In the genomic region with DNA sequence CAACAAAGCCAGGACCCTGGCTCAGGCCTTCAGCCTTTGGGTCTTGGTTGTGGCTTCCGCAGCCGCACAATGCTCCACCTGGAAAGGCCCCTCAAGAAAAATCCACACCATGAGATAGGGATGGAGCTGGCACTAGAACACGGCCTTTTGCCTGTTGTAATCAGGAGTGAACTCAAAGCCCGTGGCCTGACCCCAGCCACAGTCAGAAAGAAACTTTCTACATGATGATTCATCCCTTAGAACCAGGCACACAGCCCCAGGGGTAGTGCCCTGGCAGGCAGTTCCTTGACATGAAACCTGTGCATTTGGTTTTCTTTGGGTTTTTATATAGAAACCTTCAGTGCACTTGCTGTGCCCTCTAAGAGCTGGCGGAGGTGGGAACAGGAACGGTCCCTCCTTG, we compare ENCODE assay signal across 9 cellular contexts. TPM values are rescaled to one million over a fixed set of nuclear protein-coding genes. Genes with fewer than 3 reads are reported as not detected.
DNase-seq lines count a peak whose midpoint lies in the region; ATAC-seq and TF ChIP-seq lines count a peak whose summit lies in the region.
"Had no signal": no experiment of that assay in that cellular context is flagged by ENCODE, and none has a peak within 500 bp of the region (broad histone marks: within the 10 kb centered on the region; RNA-seq: fewer than 3 reads in every experiment).

No MANE protein-coding gene starts in this region.

- H3K4me2 ChIP-seq in GM23248 (ENCODE audit: unreplicated experiment) (no peak overlapping the region), fibroblast of lung (ENCODE audit: extremely low read depth, insufficient read depth, low read length) (no peak overlapping the region)

- H3K9me3 ChIP-seq in GM23248 (ENCODE audit: low read depth) (no peaks in the 10 kb centered on the region), Panc1 (ENCODE audit: control insufficient read depth, insufficient read depth, low read depth, low read length) (no peaks in the 10 kb centered on the region), fibroblast of lung (ENCODE audit: control insufficient read depth, insufficient read depth, low read depth, low read length) (no peaks in the 10 kb centered on the region)
- H3K9me3 ChIP-seq: thoracic aorta had no signal

- POLR2A ChIA-PET in Panc1 (lab: Charles Lee): no interaction called here

- no peak overlapping the region for H3K9ac ChIP-seq in GM23248
- no peak overlapping the region for H3K9ac ChIP-seq in fibroblast of lung (ENCODE audit: insufficient read depth, low read length)

- no peak overlapping the region for H2AFZ ChIP-seq in GM23248
- H2AFZ ChIP-seq in fibroblast of lung (ENCODE audit: low read length): no peak overlapping the region

- TF ChIP-seq CTCF in Panc1 (IDR thresholded peaks at IDR 0.05) (no peak), fibroblast of lung (conservative IDR thresholded peaks at IDR 0.05 in 1 of 2, IDR thresholded peaks at IDR 0.05 in 1 of 2; ENCODE audit: low read depth in 1 of 2, low read length in 2 of 2) (no peak)

- in situ Hi-C loops in GM23248 (cut with MboI): no loop called here
- in situ Hi-C loops in Panc1 (cut with HindIII; ENCODE audit: low pct_unique_long_range_greater_than_20kb, low sequenced_read_pairs): no loop called here

- peak overlapping the region; percentile 65 to 71 for H3K4me3 Mint-ChIP-seq in stimulated activated naive B cell treated with anti-CD40 and anti-IgM and Interleukin-4, amounts not matched to agents 10 μg/mL and 1 μg/mL and 100 μg/mL, for 72 hours

- ATAC-seq in GM18499 (IDR thresholded peaks at IDR 0.05; ENCODE audit: insufficient read depth, unreplicated experiment) (peak; percentile 65), Panc1 (peak; percentile 69)
- ATAC-seq in stimulated activated naive B cell treated with anti-CD40 and anti-IgM and Interleukin-4, amounts not matched to agents 10 μg/mL and 1 μg/mL and 100 μg/mL, for 72 hours (replicated peaks): peak; percentile 91 to 93

- H3K4me1 ChIP-seq in GM23248 (ENCODE audit: insufficient read depth) (no peaks in the 10 kb centered on the region), Panc1 (ENCODE audit: control insufficient read depth, insufficient read depth, low read length) (peaks cover 31% of the 10 kb centered on the region), fibroblast of lung (ENCODE audit: control insufficient read depth, extremely low read depth, insufficient read depth, low read length) (peaks cover 5% of the 10 kb centered on the region)

- peaks cover 0 to 5% of the 10 kb centered on the region in 2 donors for H3K36me3 Mint-ChIP-seq in stimulated activated naive B cell treated with anti-CD40 and anti-IgM and Interleukin-4, amounts not matched to agents 10 μg/mL and 1 μg/mL and 100 μg/mL, for 72 hours

- H3K27ac Mint-ChIP-seq in stimulated activated naive B cell treated with anti-CD40 and anti-IgM and Interleukin-4, amounts not matched to agents 10 μg/mL and 1 μg/mL and 100 μg/mL, for 72 hours: peak overlapping the region; percentile 92

- H3K4me3 ChIP-seq in GM23248 (no peak overlapping the region), Panc1 (ENCODE audit: low read depth in 2 of 2, low read length in 2 of 2) (no peak overlapping the region; a peak in 1 of 4 replicates), fibroblast of lung (replicated peaks in 1 of 4; ENCODE audit: control extremely low read depth in 1 of 4, insufficient read depth in 1 of 4, low read depth in 3 of 4, low read length in 4 of 4) (no peak overlapping the region)
- H3K4me3 ChIP-seq: thoracic aorta had no signal

- no peaks in the 10 kb centered on the region for H3K36me3 ChIP-seq in GM23248 (ENCODE audit: low read depth)
- H3K36me3 ChIP-seq in Panc1 (ENCODE audit: control insufficient read depth, insufficient read depth, low read length): no peaks in the 10 kb centered on the region
- H3K36me3 ChIP-seq in fibroblast of lung (ENCODE audit: control insufficient read depth, insufficient read depth, low read length): no peaks in the 10 kb centered on the region
- H3K36me3 ChIP-seq: thoracic aorta had no signal

- peaks cover 46 to 67% of the 10 kb centered on the region in 2 donors for H3K4me1 Mint-ChIP-seq in stimulated activated naive B cell treated with anti-CD40 and anti-IgM and Interleukin-4, amounts not matched to agents 10 μg/mL and 1 μg/mL and 100 μg/mL, for 72 hours

- no peaks in the 10 kb centered on the region for H3K9me3 Mint-ChIP-seq in stimulated activated naive B cell treated with anti-CD40 and anti-IgM and Interleukin-4, amounts not matched to agents 10 μg/mL and 1 μg/mL and 100 μg/mL, for 72 hours

- no peaks in the 10 kb centered on the region for H3K9me2 ChIP-seq in GM23248 (ENCODE audit: insufficient read depth)

- DNase-seq in GM23248 (peak; percentile 61), Panc1 (ENCODE audit: low read depth, low spot score) (no peak), fibroblast of lung (ENCODE audit: low read depth in 2 of 2) (peak; percentile 4 to 9), NCI-H1105 (lab: John Stamatoyannopoulos, UW) (no peak), HUDEP-2 (lab: John Stamatoyannopoulos, UW; ENCODE audit: unreplicated experiment in 76 of 76) (no peak), NCI-H510A (lab: John Stamatoyannopoulos, UW) (no peak)
- DNase-seq in stimulated activated naive B cell treated with anti-CD40 and anti-IgM and Interleukin-4, amounts not matched to agents 10 μg/mL and 1 μg/mL and 100 μg/mL, for 72 hours: peak; percentile 51

- intact Hi-C loops in Panc1 (cut with micrococcal nuclease; ENCODE audit: unreplicated experiment): no loop called here

- BruUV-seq in Panc1 (replicated peaks; lab: Mats Ljungman, UMichigan): no TSS peak

- no peaks in the 10 kb centered on the region for H3K27me3 Mint-ChIP-seq in stimulated activated naive B cell treated with anti-CD40 and anti-IgM and Interleukin-4, amounts not matched to agents 10 μg/mL and 1 μg/mL and 100 μg/mL, for 72 hours

- peaks cover 4% of the 10 kb centered on the region for H3K27me3 ChIP-seq in GM23248 (replicated peaks; ENCODE audit: insufficient read depth)
- H3K27me3 ChIP-seq in Panc1 (ENCODE audit: control insufficient read depth, insufficient read depth, low read length): no peaks in the 10 kb centered on the region
- H3K27me3 ChIP-seq in fibroblast of lung (ENCODE audit: control insufficient read depth, insufficient read depth, low read length): no peaks in the 10 kb centered on the region

- CTCF ChIA-PET in Panc1 (lab: Charles Lee): no interaction called here

- H3K79me2 ChIP-seq in GM23248 (ENCODE audit: insufficient read depth) (no peaks in the 10 kb centered on the region), fibroblast of lung (ENCODE audit: control insufficient read depth, insufficient read depth, low read length) (no peaks in the 10 kb centered on the region)

- 71 to 72% methylated on average over 6 of the region's 6 CpGs for WGBS in GM23248 (ENCODE audit: low coverage in 1 of 2, low lambda C conversion rate in 2 of 2, missing lambda C conversion rate in 2 of 2), 2 experiments

- H3F3A ChIP-seq in GM23248 (ENCODE audit: insufficient read depth): no peaks in the 10 kb centered on the region

- H4K20me1 ChIP-seq in GM23248 (ENCODE audit: insufficient read depth) (no peaks in the 10 kb centered on the region), fibroblast of lung (ENCODE audit: control insufficient read depth, extremely low read depth, insufficient read depth, low read length) (no peaks in the 10 kb centered on the region)

- no peak overlapping the region for H3K27ac ChIP-seq in GM23248
- peak overlapping the region; percentile 54; the same call in 1 of the 2 replicates for H3K27ac ChIP-seq in Panc1 (ENCODE audit: low read length)
- H3K27ac ChIP-seq in fibroblast of lung (ENCODE audit: insufficient read depth, low read length): no peak overlapping the region
- H3K27ac ChIP-seq: thoracic aorta had no signal

RNA-seq across cellular contexts. Expression of a gene that starts 5.1 kb away (rescaled TPM):
- 0.11 and 0.76 TPM in 2 replicates for total RNA-seq in GM23248 (2014; rRNA removed; shearing (Covaris generic))
- 0.20 and 0.53 TPM in 2 replicates for polyA plus RNA-seq in GM23248 (2016; fragmentation: Nextera tagmentation; extraction: Ambion mirVana)
- total RNA-seq in Panc1 (2021; ENCODE audit: unreplicated experiment): 34.9 TPM
- polyA plus RNA-seq in Panc1 (2012; ENCODE audit: insufficient read length): 11.4 TPM
- 0.83 and 1.0 TPM in 2 replicates for total RNA-seq in fibroblast of lung
- polyA plus RNA-seq in fibroblast of lung: 0.26 and 2.7 TPM in 2 replicates
- polyA plus RNA-seq in fibroblast of lung (2012): 0.38 and 3.5 TPM in 2 replicates
- polyA minus RNA-seq in fibroblast of lung (ENCODE audit: low replicate concordance): 1.8 TPM in 1 of 2 replicates, not detected in the other

Comparison
In these comparisons a context has a peak if more than half of its experiments do, and no peak if none do; other contexts are left out.
1. DNase-seq: peak in GM23248 (single experiment), fibroblast of lung (2 of 2) and stimulated activated naive B cell treated with anti-CD40 and anti-IgM and Interleukin-4, amounts not matched to agents 10 μg/mL and 1 μg/mL and 100 μg/mL, for 72 hours (single experiment); none in Panc1 (single experiment), NCI-H1105 (single experiment), HUDEP-2 (0 of 76) and NCI-H510A (single experiment).
2. RNA of a gene that starts 5.1 kb away (total RNA-seq): 34.9 TPM in Panc1 (single experiment); 0.83 to 1.0 TPM in fibroblast of lung and 0.11 to 0.76 TPM in GM23248; every median in the first group is over 10 times any median in the second.
3. Peak in every context shown above with its lines, with median percentiles within 50 percentile points of each other: ATAC-seq.